Comparison of ENCODE assay signal across 16 cellular contexts in the genomic region with DNA sequence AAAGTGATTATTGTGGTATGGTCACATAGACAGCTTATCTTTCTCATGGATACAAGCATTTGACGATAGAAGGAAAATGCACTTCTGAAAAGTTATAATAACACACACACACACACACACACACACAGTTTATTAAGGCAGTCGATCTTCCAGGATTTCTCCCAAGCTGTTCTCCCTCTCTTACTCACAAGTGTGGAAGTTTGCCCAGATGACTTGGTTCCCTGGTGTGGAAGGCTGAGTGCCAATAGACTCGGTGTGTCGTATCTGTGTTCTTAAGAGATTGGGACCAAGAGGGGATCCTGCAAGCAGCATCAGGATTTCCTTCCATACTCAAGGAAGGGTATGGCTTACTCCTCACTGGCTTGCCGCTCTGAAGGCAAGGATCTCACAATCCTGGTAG.
DNase-seq lines count a peak whose midpoint lies in the region; ATAC-seq, FAIRE-seq and TF ChIP-seq lines count a peak whose summit lies in the region.
"Had no signal": no experiment of that assay in that cellular context is flagged by ENCODE, and none has a peak within 500 bp of the region (broad histone marks: within the 10 kb centered on the region; RNA-seq: fewer than 3 reads in every experiment).

No MANE protein-coding gene starts in this region.

- TF ChIP-seq RAD21 in H1 (IDR thresholded peaks at IDR 0.05 in 1 of 2, conservative IDR thresholded peaks at IDR 0.05 in 1 of 2; ENCODE audit: low read depth in 2 of 2, low read length in 2 of 2) = no peak

- no peak overlapping the region for H4K91ac ChIP-seq in H1 (replicated peaks; ENCODE audit: insufficient read length, low read length)

- H2BK5ac ChIP-seq in H1 (ENCODE audit: low read depth, low read length) = no peak overlapping the region

- CTCF ChIA-PET in H1 (lab: Charles Lee; ENCODE audit: partially characterized antibody) = interaction anchor here (0.6 to 0.9 kb wide), 3 partner anchors 16 to 346 kb away, joined by 3 to 4 read pairs (median 3); no protein-coding TSS in a partner anchor

- 89% methylated on average over 5 of the region's 5 CpGs; no CpG with 5 or more reads in 1 of the 2 experiments for WGBS in H1 (ENCODE audit: extremely low coverage in 1 of 2, insufficient coverage in 1 of 2, insufficient read length in 1 of 2, insufficient replicate concordance in 2 of 2, low coverage in 1 of 2, low lambda C conversion rate in 2 of 2, missing lambda C conversion rate in 1 of 2), 2 experiments
- WGBS in adrenal gland, 4 donors = 57 to 80% (median 62%) methylated on average over 5 of the region's 5 CpGs

- no peak overlapping the region for H3K18ac ChIP-seq in H1 (ENCODE audit: extremely low read depth, low read length)

- intact Hi-C loops in left colon (cut with DNase I, micrococcal nuclease) (no loop called here), adrenal gland (cut with DNase I) (no loop called here)

- H2AFZ ChIP-seq in H1 (ENCODE audit: low read length) = no peak overlapping the region
- H2AFZ ChIP-seq: PC-9 had no signal

- no peak for TF ChIP-seq POLR2A in H1 (IDR thresholded peaks at IDR 0.05; ENCODE audit: control extremely low read depth in 1 of 2, low read depth in 2 of 2, low read length in 2 of 2)
- no peak for TF ChIP-seq POLR2A in adrenal gland (IDR thresholded peaks at IDR 0.05)

- H3K36me3 ChIP-seq in H1 (ENCODE audit: control insufficient read depth in 2 of 4, insufficient read depth in 4 of 4, low read length in 3 of 4) (no peaks in the 10 kb centered on the region), adrenal gland (replicated peaks in 1 of 2) (no peaks in the 10 kb centered on the region)
- H3K36me3 ChIP-seq: HAP-1 had no signal

- H3K14ac ChIP-seq in H1 (ENCODE audit: insufficient read length) = no peak overlapping the region

- no peaks in the 10 kb centered on the region for H3K9me3 ChIP-seq in H1 (ENCODE audit: insufficient read depth in 2 of 2, low read depth in 1 of 2, low read length in 1 of 2)
- H3K9me3 ChIP-seq in adrenal gland (replicated peaks in 1 of 3) = no peaks in the 10 kb centered on the region

- no peak for ATAC-seq in left colon

- H2BK120ac ChIP-seq in H1 (replicated peaks; ENCODE audit: low read depth, low read length) = no peak overlapping the region

- TF ChIP-seq CTCF in H1 (IDR thresholded peaks at IDR 0.05; ENCODE audit: control extremely low read depth in 1 of 3, insufficient read depth in 1 of 3, low read depth in 1 of 3, low read length in 3 of 3) = no peak
- no peak for TF ChIP-seq CTCF in adrenal gland (IDR thresholded peaks at IDR 0.05)

- no peaks in the 10 kb centered on the region for H3K79me1 ChIP-seq in H1 (ENCODE audit: low read depth, low read length)

- no peak overlapping the region for H4K5ac ChIP-seq in H1 (ENCODE audit: insufficient read length, low read depth, low read length)

- H3K4me2 ChIP-seq in H1 (ENCODE audit: insufficient read depth in 1 of 2, low read depth in 2 of 2, low read length in 2 of 2) = no peak overlapping the region
- H3K4me2 ChIP-seq: PC-9 had no signal

- H2BK20ac ChIP-seq in H1 (ENCODE audit: low read length) = no peak overlapping the region

- H3K56ac ChIP-seq in H1 (replicated peaks; ENCODE audit: insufficient read length, low read depth, low read length) = no peak overlapping the region

- no peak overlapping the region for H4K8ac ChIP-seq in H1 (ENCODE audit: extremely low read depth, insufficient read depth, low read length)

- no peak for FAIRE-seq in H1 (lab: Jason Lieb, UNC)

- H2BK15ac ChIP-seq in H1 (ENCODE audit: low read length) = peak overlapping the region; percentile 5; the same call in 1 of the 2 replicates

- TF ChIP-seq EP300 in H1 (IDR thresholded peaks at IDR 0.05; ENCODE audit: borderline replicate concordance in 1 of 2, low read depth in 2 of 2, low read length in 2 of 2) = no peak

- H3K23me2 ChIP-seq in H1 (ENCODE audit: low read depth, low read length) = no peaks in the 10 kb centered on the region

- H3K27me3 ChIP-seq in H1 (replicated peaks in 1 of 4; ENCODE audit: control insufficient read depth in 3 of 4, extremely low read depth in 1 of 4, insufficient read depth in 3 of 4, low read length in 3 of 4) (no peaks in the 10 kb centered on the region), adrenal gland (no peaks in the 10 kb centered on the region)

- H3K4me3 ChIP-seq in H1 (ENCODE audit: extremely low read depth in 1 of 4, insufficient read depth in 2 of 4, low read depth in 3 of 4, low read length in 4 of 4) (no peak overlapping the region), skeletal muscle cell (ENCODE audit: low read depth, low read length) (no peak overlapping the region), adrenal gland (no peak overlapping the region)
- H3K4me3 ChIP-seq: HAP-1, PC-9 had no signal

- POLR2A ChIA-PET in H1 (lab: Charles Lee; ENCODE audit: partially characterized antibody) = no interaction called here

- H3K4me1 ChIP-seq in H1 (replicated peaks in 1 of 4; ENCODE audit: control insufficient read depth in 3 of 4, insufficient read depth in 4 of 4, low read length in 3 of 4) (peaks cover 0 to 10% (median 1%) of the 10 kb centered on the region in 4 experiments; a peak in 3 of 7 replicates), adrenal gland (replicated peaks in 1 of 2) (no peaks in the 10 kb centered on the region)
- H3K4me1 ChIP-seq: HAP-1 had no signal

- H3K27ac ChIP-seq in H1 (ENCODE audit: low read depth, low read length) = no peak overlapping the region
- H3K27ac ChIP-seq in adrenal gland = no peak overlapping the region
- H3K27ac ChIP-seq: PC-9, RWPE1 had no signal

- H2BK12ac ChIP-seq in H1 (ENCODE audit: low read depth, low read length) = peak overlapping the region; percentile 1; the same call in 1 of the 2 replicates

- no peak overlapping the region for H3K23ac ChIP-seq in H1 (ENCODE audit: insufficient read length)

- H2AK5ac ChIP-seq in H1 (ENCODE audit: low read depth, low read length) = no peak overlapping the region

- no peaks in the 10 kb centered on the region for H3K79me2 ChIP-seq in H1 (ENCODE audit: control insufficient read depth in 1 of 2, insufficient read depth in 2 of 2, low read length in 2 of 2)

- no peaks in the 10 kb centered on the region for H4K20me1 ChIP-seq in H1 (replicated peaks in 1 of 2; ENCODE audit: control insufficient read depth in 1 of 2, insufficient read depth in 2 of 2, low read length in 2 of 2)

- H3K4ac ChIP-seq in H1 (replicated peaks; ENCODE audit: insufficient read length, low read depth, low read length) = no peak overlapping the region

- DNase-seq in EH (ENCODE audit: low read depth) (peak; percentile 57), LHCN-M2 (ENCODE audit: low read depth) (peak; percentile 20), H1 (ENCODE audit: low read depth in 1 of 2, low spot score in 2 of 2) (no peak), skeletal muscle cell (ENCODE audit: low read depth) (peak; percentile 0), left colon (no peak), NCI-H1417 treated with DMSO at 0.1 percent for 48 hours (lab: John Stamatoyannopoulos, UW) (no peak), NCI-H2196 treated with DMSO at 0.1 percent for 48 hours (lab: John Stamatoyannopoulos, UW; ENCODE audit: unreplicated experiment) (no peak), adrenal gland (no peak)
- DNase-seq: CD4-positive, CD25-positive, alpha-beta regulatory T cell; COR-L47; NCI-H1092 treated with DMSO at 0.1 percent for 48 hours; NCI-H2081 treated with DMSO at 0.1 percent for 48 hours; NCI-H524; PC-9 had no signal

- H3K9ac ChIP-seq in H1 (replicated peaks in 1 of 4; ENCODE audit: extremely low read depth in 1 of 4, low read depth in 3 of 4, low read length in 3 of 4) = no peak overlapping the region

TF ChIP-seq in H1, 55 proteins besides CTCF, POLR2A, EP300 and RAD21:
- no peak for TF ChIP-seq NANOG (IDR thresholded peaks at IDR 0.05; ENCODE audit: insufficient read depth, low read depth, low read length, poor library complexity, severe bottlenecking)
- TF ChIP-seq, protein P1, sequence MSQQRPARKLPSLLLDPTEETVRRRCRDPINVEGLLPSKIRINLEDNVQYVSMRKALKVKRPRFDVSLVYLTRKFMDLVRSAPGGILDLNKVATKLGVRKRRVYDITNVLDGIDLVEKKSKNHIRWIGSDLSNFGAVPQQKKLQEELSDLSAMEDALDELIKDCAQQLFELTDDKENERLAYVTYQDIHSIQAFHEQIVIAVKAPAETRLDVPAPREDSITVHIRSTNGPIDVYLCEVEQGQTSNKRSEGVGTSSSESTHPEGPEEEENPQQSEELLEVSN (IDR thresholded peaks at IDR 0.05) = no peak
- no peak for TF ChIP-seq POU5F1 (IDR thresholded peaks at IDR 0.05; ENCODE audit: low read depth, low read length)
- TF ChIP-seq, protein P2, sequence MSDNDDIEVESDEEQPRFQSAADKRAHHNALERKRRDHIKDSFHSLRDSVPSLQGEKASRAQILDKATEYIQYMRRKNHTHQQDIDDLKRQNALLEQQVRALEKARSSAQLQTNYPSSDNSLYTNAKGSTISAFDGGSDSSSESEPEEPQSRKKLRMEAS (IDR thresholded peaks at IDR 0.05) = no peak
- no peak for TF ChIP-seq PHF8 (conservative IDR thresholded peaks at IDR 0.05; ENCODE audit: low read depth, low read length)
- TF ChIP-seq RBBP5 (IDR thresholded peaks at IDR 0.05; ENCODE audit: borderline replicate concordance, low read depth, low read length) = no peak
- TF ChIP-seq, protein P3, sequence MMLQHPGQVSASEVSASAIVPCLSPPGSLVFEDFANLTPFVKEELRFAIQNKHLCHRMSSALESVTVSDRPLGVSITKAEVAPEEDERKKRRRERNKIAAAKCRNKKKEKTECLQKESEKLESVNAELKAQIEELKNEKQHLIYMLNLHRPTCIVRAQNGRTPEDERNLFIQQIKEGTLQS (IDR thresholded peaks at IDR 0.05; ENCODE audit: insufficient read depth, low read depth, low read length) = no peak
- no peak for TF ChIP-seq SP1 (IDR thresholded peaks at IDR 0.05; ENCODE audit: low read depth, low read length)
- no peak for TF ChIP-seq JUN (IDR thresholded peaks at IDR 0.05; ENCODE audit: low read depth, low read length)

Comparison
In these comparisons a context has a peak if more than half of its experiments do, and no peak if none do; other contexts are left out.
1. DNase-seq: peak in EH (single experiment), LHCN-M2 (single experiment) and skeletal muscle cell (single experiment); none in H1 (0 of 2), left colon (0 of 2), NCI-H1417 treated with DMSO at 0.1 percent for 48 hours (single experiment), NCI-H2196 treated with DMSO at 0.1 percent for 48 hours (single experiment) and adrenal gland (0 of 7).